In genomic region chr1:202806845-202807366, GRCh38 we compare ENCODE assay signal across 10 cellular contexts. TPM values are rescaled to one million over a fixed set of nuclear protein-coding genes. Genes with fewer than 3 reads are reported as not detected.
DNase-seq lines count a peak whose midpoint lies in the region; ATAC-seq and TF ChIP-seq lines count a peak whose summit lies in the region.
"Had no signal": no experiment of that assay in that cellular context is flagged by ENCODE, and none has a peak within 500 bp of the region (broad histone marks: within the 10 kb centered on the region; RNA-seq: fewer than 3 reads in every experiment).

No MANE protein-coding gene starts in this region.

- TF ChIP-seq POLR2A in prostate gland (IDR thresholded peaks at IDR 0.05), result no peak

- no peak for TF ChIP-seq CTCF in GM06990 (IDR thresholded peaks at IDR 0.05; ENCODE audit: insufficient read depth, low read length, poor library complexity, severe bottlenecking)
- no peak for TF ChIP-seq CTCF in prostate gland (IDR thresholded peaks at IDR 0.05)

- H3K27me3 ChIP-seq in GM06990 (replicated peaks; ENCODE audit: control insufficient read depth, insufficient read depth, low read length), result peaks cover 2% of the 10 kb centered on the region
- no peaks in the 10 kb centered on the region for H3K27me3 ChIP-seq in prostate gland (replicated peaks; ENCODE audit: insufficient read depth)

- no peaks in the 10 kb centered on the region for H3K4me1 ChIP-seq in prostate gland (replicated peaks)

- H3K4me3 ChIP-seq in GM06990 (replicated peaks; ENCODE audit: low read depth, low read length), result peak overlapping the region; percentile 73
- peak overlapping the region; percentile 88 to 99 for H3K4me3 ChIP-seq in prostate gland

- ATAC-seq in left ventricle myocardium superior, result peak; percentile 3
- ATAC-seq in GM21825 (IDR thresholded peaks at IDR 0.05; ENCODE audit: unreplicated experiment), result no peak

- H3K9me3 ChIP-seq in prostate gland, result no peaks in the 10 kb centered on the region

- peak overlapping the region; percentile 93 to 95 for H3K27ac ChIP-seq in prostate gland

- no peaks in the 10 kb centered on the region for H3K36me3 ChIP-seq in GM06990 (ENCODE audit: control insufficient read depth, insufficient read depth, low read length)
- H3K36me3 ChIP-seq in prostate gland, result no peaks in the 10 kb centered on the region

- 0% methylated on average over 38 of the region's 44 CpGs for WGBS in prostate gland

- intact Hi-C loops in left ventricle myocardium superior (cut with micrococcal nuclease), result no loop called here
- intact Hi-C loops in prostate gland (cut with DNase I), result no loop called here

- peak; percentile 48 for DNase-seq in GM06990 (ENCODE audit: extremely low read depth, insufficient read length)
- DNase-seq in NCI-H1105 treated with DMSO at 0.1 percent for 48 hours (lab: John Stamatoyannopoulos, UW), result peak; percentile 24
- peak; percentile 25 for DNase-seq in activated naive CD4-positive, alpha-beta T cell treated with anti-CD3 and anti-CD28 coated beads, Interleukin-2, amount 50 U/mL, for 16 hours
- DNase-seq in left ventricle myocardium superior, result peak; percentile 42
- peak; percentile 16 for DNase-seq in prostate gland (ENCODE audit: low spot score)
- no peak for DNase-seq in NCI-H1048 (lab: John Stamatoyannopoulos, UW)
- DNase-seq in NCI-H446 treated with DMSO at 0.1 percent for 48 hours (lab: John Stamatoyannopoulos, UW), result no peak

RNA-seq across cellular contexts. Expression of gene KDM5B, which starts 1.3 kb away (rescaled TPM):
- total RNA-seq in left ventricle myocardium superior (14.6 TPM), prostate gland (100 to 1,000 TPM in 1 of 2 donors, 10 to 100 TPM in 1; 48.2 to 110 TPM)

RNA-seq across cellular contexts. Expression of gene PCAT6, which starts 3.8 kb away (rescaled TPM):
- total RNA-seq in left ventricle myocardium superior (0.79 TPM), prostate gland (1 to 10 TPM; 6.2 to 9.0 TPM)
- total RNA-seq: subcutaneous adipose tissue; T-helper 2 cell treated with Interferon-gamma antibody and Interleukin-4, amounts not matched to agents 100 ng/mL and 5 ng/mL, for 36 hours had no signal

Comparison
In these comparisons a context has a peak if more than half of its experiments do, and no peak if none do; other contexts are left out.
1. DNase-seq: peak in GM06990 (single experiment), NCI-H1105 treated with DMSO at 0.1 percent for 48 hours (single experiment), activated naive CD4-positive, alpha-beta T cell treated with anti-CD3 and anti-CD28 coated beads, Interleukin-2, amount 50 U/mL, for 16 hours (single experiment), left ventricle myocardium superior (single experiment) and prostate gland (single experiment); none in NCI-H1048 (single experiment) and NCI-H446 treated with DMSO at 0.1 percent for 48 hours (single experiment).